Comparison of ENCODE assay signal across 1 cellular context in the genomic region with DNA sequence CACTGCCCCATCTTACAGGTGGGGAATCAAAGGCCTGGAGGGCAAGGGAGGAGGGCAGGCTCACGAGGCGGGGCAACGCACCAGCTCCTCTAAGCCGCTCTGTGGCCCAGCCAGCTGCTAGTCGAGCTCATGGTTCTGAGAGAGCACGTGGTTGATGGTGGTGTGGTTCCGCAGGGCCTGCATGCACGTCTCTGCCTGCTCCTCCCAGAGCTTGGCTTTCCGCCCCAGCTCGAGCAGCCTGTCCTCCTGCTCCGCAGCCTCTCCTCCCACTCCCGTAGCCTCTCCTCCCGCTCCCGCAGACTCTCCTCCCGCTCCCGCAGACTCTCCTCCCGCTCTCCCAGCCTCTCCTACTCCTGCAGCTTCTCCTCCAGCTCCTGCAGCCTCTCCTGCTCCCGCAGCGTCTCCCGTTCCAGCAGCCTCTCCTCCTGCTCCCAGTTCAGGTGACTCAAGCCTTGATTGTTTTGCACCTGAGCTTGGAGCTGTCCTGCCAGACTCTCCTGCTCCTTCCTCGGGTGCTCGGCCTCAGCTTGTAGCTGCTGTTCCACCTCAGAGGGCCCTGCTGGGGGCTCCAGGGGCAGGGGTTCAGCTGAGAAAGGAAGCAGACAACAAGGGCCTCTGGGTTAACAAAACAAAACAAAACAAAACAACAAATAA.
A peak's percentile ranks its signal among the peaks of the same experiment; 100 is the strongest.
TF ChIP-seq lines count a peak whose summit lies in the region.

No MANE protein-coding gene starts in this region.

TF ChIP-seq in HepG2, 621 proteins besides CTCF, POLR2A, EP300 and RAD21 (continued from another document and continues in another):
- TF ChIP-seq, protein P1, sequence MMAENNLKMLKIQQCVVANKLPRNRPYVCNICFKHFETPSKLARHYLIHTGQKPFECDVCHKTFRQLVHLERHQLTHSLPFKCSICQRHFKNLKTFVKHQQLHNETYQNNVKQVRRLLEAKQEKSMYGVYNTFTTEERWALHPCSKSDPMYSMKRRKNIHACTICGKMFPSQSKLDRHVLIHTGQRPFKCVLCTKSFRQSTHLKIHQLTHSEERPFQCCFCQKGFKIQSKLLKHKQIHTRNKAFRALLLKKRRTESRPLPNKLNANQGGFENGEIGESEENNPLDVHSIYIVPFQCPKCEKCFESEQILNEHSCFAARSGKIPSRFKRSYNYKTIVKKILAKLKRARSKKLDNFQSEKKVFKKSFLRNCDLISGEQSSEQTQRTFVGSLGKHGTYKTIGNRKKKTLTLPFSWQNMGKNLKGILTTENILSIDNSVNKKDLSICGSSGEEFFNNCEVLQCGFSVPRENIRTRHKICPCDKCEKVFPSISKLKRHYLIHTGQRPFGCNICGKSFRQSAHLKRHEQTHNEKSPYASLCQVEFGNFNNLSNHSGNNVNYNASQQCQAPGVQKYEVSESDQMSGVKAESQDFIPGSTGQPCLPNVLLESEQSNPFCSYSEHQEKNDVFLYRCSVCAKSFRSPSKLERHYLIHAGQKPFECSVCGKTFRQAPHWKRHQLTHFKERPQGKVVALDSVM (CRISPR knock-in tag; IDR thresholded peaks at IDR 0.05): 0 out of 2 replicates have a peak, but pooled peaks have one; percentile 42
- TF ChIP-seq STAT5B (CRISPR knock-in tag; IDR thresholded peaks at IDR 0.05): no peak
- TF ChIP-seq, protein P2, sequence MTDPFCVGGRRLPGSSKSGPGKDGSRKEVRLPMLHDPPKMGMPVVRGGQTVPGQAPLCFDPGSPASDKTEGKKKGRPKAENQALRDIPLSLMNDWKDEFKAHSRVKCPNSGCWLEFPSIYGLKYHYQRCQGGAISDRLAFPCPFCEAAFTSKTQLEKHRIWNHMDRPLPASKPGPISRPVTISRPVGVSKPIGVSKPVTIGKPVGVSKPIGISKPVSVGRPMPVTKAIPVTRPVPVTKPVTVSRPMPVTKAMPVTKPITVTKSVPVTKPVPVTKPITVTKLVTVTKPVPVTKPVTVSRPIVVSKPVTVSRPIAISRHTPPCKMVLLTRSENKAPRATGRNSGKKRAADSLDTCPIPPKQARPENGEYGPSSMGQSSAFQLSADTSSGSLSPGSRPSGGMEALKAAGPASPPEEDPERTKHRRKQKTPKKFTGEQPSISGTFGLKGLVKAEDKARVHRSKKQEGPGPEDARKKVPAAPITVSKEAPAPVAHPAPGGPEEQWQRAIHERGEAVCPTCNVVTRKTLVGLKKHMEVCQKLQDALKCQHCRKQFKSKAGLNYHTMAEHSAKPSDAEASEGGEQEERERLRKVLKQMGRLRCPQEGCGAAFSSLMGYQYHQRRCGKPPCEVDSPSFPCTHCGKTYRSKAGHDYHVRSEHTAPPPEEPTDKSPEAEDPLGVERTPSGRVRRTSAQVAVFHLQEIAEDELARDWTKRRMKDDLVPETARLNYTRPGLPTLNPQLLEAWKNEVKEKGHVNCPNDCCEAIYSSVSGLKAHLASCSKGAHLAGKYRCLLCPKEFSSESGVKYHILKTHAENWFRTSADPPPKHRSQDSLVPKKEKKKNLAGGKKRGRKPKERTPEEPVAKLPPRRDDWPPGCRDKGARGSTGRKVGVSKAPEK (CRISPR knock-in tag; IDR thresholded peaks at IDR 0.05; ENCODE audit: borderline replicate concordance): 0 out of 2 replicates have a peak, but pooled peaks have one; percentile 60
- TF ChIP-seq MAZ (IDR thresholded peaks at IDR 0.05; ENCODE audit: borderline replicate concordance, low read depth, low read length): no peak
- TF ChIP-seq MAZ (CRISPR knock-in tag; IDR thresholded peaks at IDR 0.05; ENCODE audit: low read depth): peak; percentile 47; the same call in 1 of the 2 replicates
- 0 out of 2 replicates have a peak, but pooled peaks have one; percentile 46 for TF ChIP-seq PRMT3 (CRISPR knock-in tag; IDR thresholded peaks at IDR 0.05; ENCODE audit: borderline replicate concordance, low read depth)
- TF ChIP-seq ZSCAN31 (CRISPR knock-in tag; IDR thresholded peaks at IDR 0.05; ENCODE audit: low read depth): peak; percentile 40; the same call in 1 of the 2 replicates
- TF ChIP-seq ZBTB38 (CRISPR knock-in tag; IDR thresholded peaks at IDR 0.05): 0 out of 2 replicates have a peak, but pooled peaks have one; percentile 17
- TF ChIP-seq, protein P3, sequence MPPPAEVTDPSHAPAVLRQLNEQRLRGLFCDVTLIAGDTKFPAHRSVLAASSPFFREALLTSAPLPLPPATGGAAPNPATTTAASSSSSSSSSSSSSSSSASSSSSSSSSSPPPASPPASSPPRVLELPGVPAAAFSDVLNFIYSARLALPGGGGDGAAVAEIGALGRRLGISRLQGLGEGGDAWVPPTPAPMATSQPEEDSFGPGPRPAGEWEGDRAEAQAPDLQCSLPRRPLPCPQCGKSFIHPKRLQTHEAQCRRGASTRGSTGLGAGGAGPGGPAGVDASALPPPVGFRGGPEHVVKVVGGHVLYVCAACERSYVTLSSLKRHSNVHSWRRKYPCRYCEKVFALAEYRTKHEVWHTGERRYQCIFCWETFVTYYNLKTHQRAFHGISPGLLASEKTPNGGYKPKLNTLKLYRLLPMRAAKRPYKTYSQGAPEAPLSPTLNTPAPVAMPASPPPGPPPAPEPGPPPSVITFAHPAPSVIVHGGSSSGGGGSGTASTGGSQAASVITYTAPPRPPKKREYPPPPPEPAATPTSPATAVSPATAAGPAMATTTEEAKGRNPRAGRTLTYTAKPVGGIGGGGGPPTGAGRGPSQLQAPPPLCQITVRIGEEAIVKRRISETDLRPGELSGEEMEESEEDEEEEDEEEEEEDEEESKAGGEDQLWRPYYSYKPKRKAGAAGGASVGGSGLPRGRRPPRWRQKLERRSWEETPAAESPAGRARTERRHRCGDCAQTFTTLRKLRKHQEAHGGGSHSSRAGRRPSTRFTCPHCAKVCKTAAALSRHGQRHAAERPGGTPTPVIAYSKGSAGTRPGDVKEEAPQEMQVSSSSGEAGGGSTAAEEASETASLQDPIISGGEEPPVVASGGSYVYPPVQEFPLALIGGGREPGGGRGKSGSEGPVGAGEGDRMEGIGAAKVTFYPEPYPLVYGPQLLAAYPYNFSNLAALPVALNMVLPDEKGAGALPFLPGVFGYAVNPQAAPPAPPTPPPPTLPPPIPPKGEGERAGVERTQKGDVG (CRISPR knock-in tag; IDR thresholded peaks at IDR 0.05; ENCODE audit: borderline replicate concordance): no peak
- TF ChIP-seq, protein P4, sequence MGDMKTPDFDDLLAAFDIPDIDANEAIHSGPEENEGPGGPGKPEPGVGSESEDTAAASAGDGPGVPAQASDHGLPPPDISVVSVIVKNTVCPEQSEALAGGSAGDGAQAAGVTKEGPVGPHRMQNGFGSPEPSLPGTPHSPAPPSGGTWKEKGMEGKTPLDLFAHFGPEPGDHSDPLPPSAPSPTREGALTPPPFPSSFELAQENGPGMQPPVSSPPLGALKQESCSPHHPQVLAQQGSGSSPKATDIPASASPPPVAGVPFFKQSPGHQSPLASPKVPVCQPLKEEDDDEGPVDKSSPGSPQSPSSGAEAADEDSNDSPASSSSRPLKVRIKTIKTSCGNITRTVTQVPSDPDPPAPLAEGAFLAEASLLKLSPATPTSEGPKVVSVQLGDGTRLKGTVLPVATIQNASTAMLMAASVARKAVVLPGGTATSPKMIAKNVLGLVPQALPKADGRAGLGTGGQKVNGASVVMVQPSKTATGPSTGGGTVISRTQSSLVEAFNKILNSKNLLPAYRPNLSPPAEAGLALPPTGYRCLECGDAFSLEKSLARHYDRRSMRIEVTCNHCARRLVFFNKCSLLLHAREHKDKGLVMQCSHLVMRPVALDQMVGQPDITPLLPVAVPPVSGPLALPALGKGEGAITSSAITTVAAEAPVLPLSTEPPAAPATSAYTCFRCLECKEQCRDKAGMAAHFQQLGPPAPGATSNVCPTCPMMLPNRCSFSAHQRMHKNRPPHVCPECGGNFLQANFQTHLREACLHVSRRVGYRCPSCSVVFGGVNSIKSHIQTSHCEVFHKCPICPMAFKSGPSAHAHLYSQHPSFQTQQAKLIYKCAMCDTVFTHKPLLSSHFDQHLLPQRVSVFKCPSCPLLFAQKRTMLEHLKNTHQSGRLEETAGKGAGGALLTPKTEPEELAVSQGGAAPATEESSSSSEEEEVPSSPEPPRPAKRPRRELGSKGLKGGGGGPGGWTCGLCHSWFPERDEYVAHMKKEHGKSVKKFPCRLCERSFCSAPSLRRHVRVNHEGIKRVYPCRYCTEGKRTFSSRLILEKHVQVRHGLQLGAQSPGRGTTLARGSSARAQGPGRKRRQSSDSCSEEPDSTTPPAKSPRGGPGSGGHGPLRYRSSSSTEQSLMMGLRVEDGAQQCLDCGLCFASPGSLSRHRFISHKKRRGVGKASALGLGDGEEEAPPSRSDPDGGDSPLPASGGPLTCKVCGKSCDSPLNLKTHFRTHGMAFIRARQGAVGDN (CRISPR knock-in tag; IDR thresholded peaks at IDR 0.05): peak; percentile 95
- TF ChIP-seq SKI (IDR thresholded peaks at IDR 0.05; ENCODE audit: partially characterized antibody): no peak
- TF ChIP-seq HIVEP1 (CRISPR knock-in tag; IDR thresholded peaks at IDR 0.05): peak; percentile 63
- peak; percentile 84; the same call in 1 of the 2 replicates for TF ChIP-seq KDM5B (CRISPR knock-in tag; IDR thresholded peaks at IDR 0.05; ENCODE audit: borderline replicate concordance)
- TF ChIP-seq ZFX (CRISPR knock-in tag; IDR thresholded peaks at IDR 0.05; ENCODE audit: low read depth): peak; percentile 74
- peak; percentile 87 for TF ChIP-seq MAX (IDR thresholded peaks at IDR 0.05)
- peak; percentile 67 for TF ChIP-seq ZFY (CRISPR knock-in tag; IDR thresholded peaks at IDR 0.05)
- 0 out of 2 replicates have a peak, but pooled peaks have one; percentile 53 for TF ChIP-seq FOXC1 (CRISPR knock-in tag; IDR thresholded peaks at IDR 0.05; ENCODE audit: borderline replicate concordance)
- 0 out of 2 replicates have a peak, but pooled peaks have one; percentile 32 for TF ChIP-seq ZNF547 (CRISPR knock-in tag; IDR thresholded peaks at IDR 0.05)
- TF ChIP-seq, protein P5, sequence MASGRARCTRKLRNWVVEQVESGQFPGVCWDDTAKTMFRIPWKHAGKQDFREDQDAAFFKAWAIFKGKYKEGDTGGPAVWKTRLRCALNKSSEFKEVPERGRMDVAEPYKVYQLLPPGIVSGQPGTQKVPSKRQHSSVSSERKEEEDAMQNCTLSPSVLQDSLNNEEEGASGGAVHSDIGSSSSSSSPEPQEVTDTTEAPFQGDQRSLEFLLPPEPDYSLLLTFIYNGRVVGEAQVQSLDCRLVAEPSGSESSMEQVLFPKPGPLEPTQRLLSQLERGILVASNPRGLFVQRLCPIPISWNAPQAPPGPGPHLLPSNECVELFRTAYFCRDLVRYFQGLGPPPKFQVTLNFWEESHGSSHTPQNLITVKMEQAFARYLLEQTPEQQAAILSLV (CRISPR knock-in tag; IDR thresholded peaks at IDR 0.05; ENCODE audit: borderline replicate concordance): peak; percentile 41; the same call in 1 of the 2 replicates
- TF ChIP-seq NFKB2 (CRISPR knock-in tag; IDR thresholded peaks at IDR 0.05; ENCODE audit: borderline replicate concordance): peak; percentile 33; the same call in 1 of the 2 replicates
- no peak for TF ChIP-seq ETV5 (CRISPR knock-in tag; IDR thresholded peaks at IDR 0.05; ENCODE audit: borderline replicate concordance)
- TF ChIP-seq ZNF598 (CRISPR knock-in tag; IDR thresholded peaks at IDR 0.05; ENCODE audit: borderline replicate concordance): 0 out of 2 replicates have a peak, but pooled peaks have one; percentile 22
- TF ChIP-seq AGO1 (IDR thresholded peaks at IDR 0.05; ENCODE audit: low read depth, low read length, poor library complexity, severe bottlenecking): no peak
- 0 out of 2 replicates have a peak, but pooled peaks have one; percentile 27 for TF ChIP-seq NCOA1 (CRISPR knock-in tag; IDR thresholded peaks at IDR 0.05)
- peak; percentile 49; the same call in 1 of the 2 replicates for TF ChIP-seq MEF2D (CRISPR knock-in tag; IDR thresholded peaks at IDR 0.05)
- no peak; the same call in 1 of the 2 replicates for TF ChIP-seq FOXO1 (CRISPR knock-in tag; IDR thresholded peaks at IDR 0.05)
- TF ChIP-seq ARNTL (CRISPR knock-in tag; IDR thresholded peaks at IDR 0.05): no peak
- TF ChIP-seq MTF2 (CRISPR knock-in tag; IDR thresholded peaks at IDR 0.05; ENCODE audit: borderline replicate concordance): peak; percentile 85; the same call in 1 of the 2 replicates
- peak; percentile 82 for TF ChIP-seq ZNF292 (CRISPR knock-in tag; IDR thresholded peaks at IDR 0.05; ENCODE audit: borderline replicate concordance, low read depth)
- TF ChIP-seq PAXIP1 (CRISPR knock-in tag; conservative IDR thresholded peaks at IDR 0.05): no peak
- no peak for TF ChIP-seq NFKBIZ (CRISPR knock-in tag; IDR thresholded peaks at IDR 0.05)
- no peak for TF ChIP-seq SRSF9 (IDR thresholded peaks at IDR 0.05; ENCODE audit: borderline replicate concordance, insufficient read depth, low read depth, low read length, poor library complexity, severe bottlenecking)
- no peak for TF ChIP-seq FOXP1 (IDR thresholded peaks at IDR 0.05)
- TF ChIP-seq FOXP1 (CRISPR knock-in tag; IDR thresholded peaks at IDR 0.05): no peak
- TF ChIP-seq MZF1 (CRISPR knock-in tag; IDR thresholded peaks at IDR 0.05; ENCODE audit: borderline replicate concordance): 0 out of 2 replicates have a peak, but pooled peaks have one; percentile 46
- TF ChIP-seq PHB2 (IDR thresholded peaks at IDR 0.05; ENCODE audit: partially characterized antibody): no peak
